ENCODE assay signal across 16 cellular contexts in the genomic region with DNA sequence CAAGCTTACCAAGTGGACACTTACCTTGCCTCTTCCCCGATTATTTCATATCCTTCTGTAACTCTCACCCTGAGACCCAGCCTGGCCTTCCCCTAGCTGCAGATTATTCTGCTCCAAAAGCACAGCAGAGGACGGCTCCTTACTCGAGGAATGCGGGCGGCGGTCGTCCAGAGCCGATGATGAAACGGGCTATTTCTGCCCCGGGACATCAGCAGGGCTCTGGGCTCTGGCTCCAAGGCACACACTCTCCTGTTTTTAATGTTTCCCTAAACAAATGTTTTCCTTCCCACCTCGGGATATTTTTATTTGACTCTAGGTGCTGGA. TPM values are rescaled to one million over a fixed set of nuclear protein-coding genes. Genes with fewer than 3 reads are reported as not detected.
DNase-seq lines count a peak whose midpoint lies in the region; ATAC-seq and TF ChIP-seq lines count a peak whose summit lies in the region.
"Had no signal": no experiment of that assay in that cellular context is flagged by ENCODE, and none has a peak within 500 bp of the region (broad histone marks: within the 10 kb centered on the region; RNA-seq: fewer than 3 reads in every experiment).

No MANE protein-coding gene starts in this region.

- DNase-seq in ELF-1 (ENCODE audit: low read depth, low spot score), result peak; percentile 81
- DNase-seq in brain microvascular endothelial cell, result peak; percentile 22
- DNase-seq in right cardiac atrium, result peak; percentile 55 to 83 (median 83)
- peak; percentile 73 to 91 for DNase-seq in psoas muscle
- DNase-seq in stimulated activated CD4-positive, alpha-beta T cell treated with anti-CD3 and anti-CD28 coated beads, Interleukin-1b, Interleukin-23, amount 100 ng/mL, for 48 hours, result no peak
- no peak for DNase-seq in activated CD4-positive, CD25-positive, alpha-beta regulatory T cell treated with anti-CD3 and anti-CD28 coated beads, Interleukin-2, amount 50 U/mL, for 72 hours
- no peak for DNase-seq in activated naive CD8-positive, alpha-beta T cell treated with anti-CD3 and anti-CD28 coated beads for 36 hours
- DNase-seq: activated CD4-positive, alpha-beta T cell treated with anti-CD3 and anti-CD28 coated beads, Interleukin-2, amount 10 ng/mL, durations not matched to agents 7 days and 5 days; C1 segment of cervical spinal cord; NCI-H1436; stimulated activated naive CD8-positive, alpha-beta T cell treated with anti-CD3 and anti-CD28 coated beads, Interleukin-15, amount 100 ng/mL, for 72 hours had no signal

- no peak overlapping the region for H3K27ac Mint-ChIP-seq in activated naive CD8-positive, alpha-beta T cell treated with anti-CD3 and anti-CD28 coated beads for 36 hours
- H3K27ac Mint-ChIP-seq: activated CD4-positive, alpha-beta T cell treated with anti-CD3 and anti-CD28 coated beads, Interleukin-2, amount 10 ng/mL, durations not matched to agents 7 days and 5 days; activated T-helper 17 cell treated with anti-CD3 and anti-CD28 coated beads, Interleukin-2, amount 50 U/mL, for 72 hours; T-helper 2 cell treated with Interferon-gamma antibody and Interleukin-4, amounts not matched to agents 5 μg/mL and 100 μg/mL, for 36 hours had no signal

- peak; percentile 78 to 83 for ATAC-seq in right cardiac atrium
- ATAC-seq in psoas muscle, result peak; percentile 70 to 77 (median 74)
- ATAC-seq in HG03039 (IDR thresholded peaks at IDR 0.05; ENCODE audit: unreplicated experiment), result no peak
- ATAC-seq: activated T-helper 17 cell treated with anti-CD3 and anti-CD28 coated beads, Interleukin-2, amount 50 U/mL, for 72 hours; stimulated activated naive CD8-positive, alpha-beta T cell treated with anti-CD3 and anti-CD28 coated beads, Interleukin-15, amount 100 ng/mL, for 72 hours had no signal

- H3K4me3 ChIP-seq in brain microvascular endothelial cell (ENCODE audit: low read depth, low read length), result no peak overlapping the region
- H3K4me3 ChIP-seq in right cardiac atrium (ENCODE audit: low read length), result peak overlapping the region; percentile 46
- H3K4me3 ChIP-seq in psoas muscle, result peak overlapping the region; percentile 80

- no peak overlapping the region for H3K4me3 Mint-ChIP-seq in activated naive CD8-positive, alpha-beta T cell treated with anti-CD3 and anti-CD28 coated beads for 36 hours
- H3K4me3 Mint-ChIP-seq: activated CD4-positive, alpha-beta T cell treated with anti-CD3 and anti-CD28 coated beads, Interleukin-2, amount 10 ng/mL, durations not matched to agents 7 days and 5 days; activated T-helper 17 cell treated with anti-CD3 and anti-CD28 coated beads, Interleukin-2, amount 50 U/mL, for 72 hours; stimulated activated naive CD8-positive, alpha-beta T cell treated with anti-CD3 and anti-CD28 coated beads, Interleukin-15, amount 100 ng/mL, for 72 hours; T-helper 2 cell treated with Interferon-gamma antibody and Interleukin-4, amounts not matched to agents 5 μg/mL and 100 μg/mL, for 36 hours had no signal

- H3K4me1 Mint-ChIP-seq in activated naive CD8-positive, alpha-beta T cell treated with anti-CD3 and anti-CD28 coated beads for 36 hours, result no peaks in the 10 kb centered on the region
- H3K4me1 Mint-ChIP-seq: activated CD4-positive, alpha-beta T cell treated with anti-CD3 and anti-CD28 coated beads, Interleukin-2, amount 10 ng/mL, durations not matched to agents 7 days and 5 days; stimulated activated naive CD8-positive, alpha-beta T cell treated with anti-CD3 and anti-CD28 coated beads, Interleukin-15, amount 100 ng/mL, for 72 hours had no signal

- no peaks in the 10 kb centered on the region for H3K27me3 Mint-ChIP-seq in activated naive CD8-positive, alpha-beta T cell treated with anti-CD3 and anti-CD28 coated beads for 36 hours
- H3K27me3 Mint-ChIP-seq: activated T-helper 17 cell treated with anti-CD3 and anti-CD28 coated beads, Interleukin-2, amount 50 U/mL, for 72 hours; stimulated activated naive CD8-positive, alpha-beta T cell treated with anti-CD3 and anti-CD28 coated beads, Interleukin-15, amount 100 ng/mL, for 72 hours had no signal

- H3K27me3 ChIP-seq in brain microvascular endothelial cell (replicated peaks) (peaks cover 17% of the 10 kb centered on the region), right cardiac atrium (ENCODE audit: control insufficient read depth, insufficient read depth) (no peaks in the 10 kb centered on the region), psoas muscle (ENCODE audit: insufficient read depth in 3 of 3, low read length in 2 of 3) (no peaks in the 10 kb centered on the region)

- no peaks in the 10 kb centered on the region for H3K9me3 Mint-ChIP-seq in activated naive CD8-positive, alpha-beta T cell treated with anti-CD3 and anti-CD28 coated beads for 36 hours
- H3K9me3 Mint-ChIP-seq: activated CD4-positive, alpha-beta T cell treated with anti-CD3 and anti-CD28 coated beads, Interleukin-2, amount 10 ng/mL, durations not matched to agents 7 days and 5 days; activated T-helper 17 cell treated with anti-CD3 and anti-CD28 coated beads, Interleukin-2, amount 50 U/mL, for 72 hours; stimulated activated naive CD8-positive, alpha-beta T cell treated with anti-CD3 and anti-CD28 coated beads, Interleukin-15, amount 100 ng/mL, for 72 hours; T-helper 2 cell treated with Interferon-gamma antibody and Interleukin-4, amounts not matched to agents 5 μg/mL and 100 μg/mL, for 36 hours had no signal

- no peaks in the 10 kb centered on the region for H3K36me3 Mint-ChIP-seq in activated naive CD8-positive, alpha-beta T cell treated with anti-CD3 and anti-CD28 coated beads for 36 hours

- H3K36me3 ChIP-seq in brain microvascular endothelial cell (replicated peaks) (no peaks in the 10 kb centered on the region), psoas muscle (ENCODE audit: insufficient read depth in 1 of 2, low read depth in 1 of 2) (peaks cover 0 to 6% of the 10 kb centered on the region in 2 donors)

- intact Hi-C loops in right cardiac atrium (cut with DNase I), result no loop called here
- intact Hi-C loops in psoas muscle (cut with DNase I), result no loop called here

- H3K9me3 ChIP-seq in right cardiac atrium (ENCODE audit: control insufficient read depth, low read length) (no peaks in the 10 kb centered on the region), psoas muscle (no peaks in the 10 kb centered on the region)

- H3K4me1 ChIP-seq in right cardiac atrium (ENCODE audit: control insufficient read depth, insufficient read depth, low read length) (peaks cover 8% of the 10 kb centered on the region), psoas muscle (peaks cover 65% of the 10 kb centered on the region)

- in situ Hi-C loops in brain microvascular endothelial cell (cut with HindIII; ENCODE audit: low pct_ligation_motif_present, low sequenced_read_pairs), result no loop called here

- TF ChIP-seq CTCF in brain microvascular endothelial cell (IDR thresholded peaks at IDR 0.05; ENCODE audit: low read depth, low read length, missing control alignments) (no peak), psoas muscle (IDR thresholded peaks at IDR 0.05) (no peak)

- WGBS in right cardiac atrium, result 33% methylated on average over 11 of the region's 11 CpGs
- 8 to 20% (median 14%) methylated on average over 11 of the region's 11 CpGs for WGBS in psoas muscle, 3 donors

- H3K27ac ChIP-seq in brain microvascular endothelial cell, result no peak overlapping the region
- H3K27ac ChIP-seq in right cardiac atrium (ENCODE audit: low read length), result peak overlapping the region; percentile 84
- peak overlapping the region; percentile 99 for H3K27ac ChIP-seq in psoas muscle

RNA-seq across cellular contexts. Expression of a gene that starts 0.3 kb away (rescaled TPM):
- total RNA-seq in right cardiac atrium (10 to 100 TPM; 29.3 to 98.9 (median 73.2) TPM), psoas muscle (100 to 1,000 TPM in 3 of 4 donors, 10 to 100 TPM in 1; 83.8 to 356 (median 128) TPM)
- polyA plus RNA-seq in right cardiac atrium (27.8 TPM), psoas muscle (10 to 100 TPM in 2 of 3 donors, 1 to 10 TPM in 1; 4.2 to 30.9 (median 24.7) TPM)
- not detected for total RNA-seq in activated naive CD8-positive, alpha-beta T cell treated with anti-CD3 and anti-CD28 coated beads for 36 hours
- total RNA-seq: activated CD4-positive, alpha-beta T cell treated with anti-CD3 and anti-CD28 coated beads, Interleukin-2, amount 10 ng/mL, durations not matched to agents 7 days and 5 days; activated T-helper 17 cell treated with anti-CD3 and anti-CD28 coated beads, Interleukin-2, amount 50 U/mL, for 72 hours; bronchial epithelial cell; renal cortical epithelial cell had no signal

Comparison
In these comparisons a context has a peak if more than half of its experiments do, and no peak if none do; other contexts are left out.
1. DNase-seq: peak in ELF-1 (single experiment), brain microvascular endothelial cell (single experiment), right cardiac atrium (3 of 3) and psoas muscle (2 of 2); none in stimulated activated CD4-positive, alpha-beta T cell treated with anti-CD3 and anti-CD28 coated beads, Interleukin-1b, Interleukin-23, amount 100 ng/mL, for 48 hours (single experiment), activated CD4-positive, CD25-positive, alpha-beta regulatory T cell treated with anti-CD3 and anti-CD28 coated beads, Interleukin-2, amount 50 U/mL, for 72 hours (single experiment) and activated naive CD8-positive, alpha-beta T cell treated with anti-CD3 and anti-CD28 coated beads for 36 hours (single experiment).
2. RNA of a gene that starts 0.3 kb away (total RNA-seq): 83.8 to 356 TPM in psoas muscle and 29.3 to 98.9 TPM in right cardiac atrium; not detected in activated naive CD8-positive, alpha-beta T cell treated with anti-CD3 and anti-CD28 coated beads for 36 hours; every median in the first group is over 10 times any median in the second.